ENCODE assay signal across 7 cellular contexts in genomic region chr6:34640074-34640849, GRCh38. TPM values are rescaled to one million over a fixed set of nuclear protein-coding genes. Genes with fewer than 3 reads are reported as not detected.
A peak's percentile ranks its signal among the peaks of the same experiment; 100 is the strongest.
DNase-seq lines count a peak whose midpoint lies in the region; ATAC-seq, FAIRE-seq and TF ChIP-seq lines count a peak whose summit lies in the region.
"Not testable (repeated sequence)": the region's sequence is repeated elsewhere in the genome, so short reads cannot be mapped to it uniquely, and the experiment has no call there.

No MANE protein-coding gene starts in this region.

- not testable (repeated sequence) for BruUV-seq in HepG2 (replicated peaks; lab: Mats Ljungman, UMichigan)

- not testable (repeated sequence) for H3K9me3 ChIP-seq in OCI-LY1 (ENCODE audit: low read length); duodenal mucosa (ENCODE audit: control insufficient read depth in 1 of 2, low read length in 2 of 2); HepG2 (ENCODE audit: low read length); psoas muscle

- H3K4me1 ChIP-seq in OCI-LY1 (ENCODE audit: insufficient read depth, low read length, severe bottlenecking) (peaks cover 24% of the 10 kb centered on the region), duodenal mucosa (ENCODE audit: control insufficient read depth in 1 of 2, insufficient read depth in 2 of 2, low read length in 2 of 2) (peaks cover 13 to 19% of the 10 kb centered on the region in 2 donors), HepG2 (ENCODE audit: insufficient read depth, low read length) (peaks cover 15% of the 10 kb centered on the region), psoas muscle (peaks cover 17% of the 10 kb centered on the region)

- peaks cover 60% of the 10 kb centered on the region for H3K4me1 Mint-ChIP-seq in stimulated activated memory B cell treated with anti-CD40 and anti-IgM and Interleukin-4, amounts not matched to agents 10 μg/mL and 1 μg/mL and 100 μg/mL, for 72 hours

- TF ChIP-seq POLR2A in HepG2 (IDR thresholded peaks at IDR 0.05; ENCODE audit: insufficient read depth in 1 of 2, low read depth in 2 of 2, low read length in 2 of 2) = not testable (repeated sequence)

- H3K79me2 ChIP-seq in OCI-LY1 (ENCODE audit: insufficient read depth, low read length); HepG2 (ENCODE audit: insufficient read depth, low read length): not testable (repeated sequence)

- not testable (repeated sequence) for H3K9me2 ChIP-seq in OCI-LY1 (ENCODE audit: low read depth, low read length)

- H3K9ac ChIP-seq in OCI-LY1 (ENCODE audit: low read length); HepG2 (ENCODE audit: insufficient read depth, low read depth, low read length): not testable (repeated sequence)
- peak overlapping the region in 1 of 2 donors; percentile 34 for H3K9ac ChIP-seq in duodenal mucosa (ENCODE audit: low read depth in 1 of 2, low read length in 2 of 2)

- not testable (repeated sequence) for ATAC-seq in HepG2; stimulated activated memory B cell treated with anti-CD40 and anti-IgM and Interleukin-4, amounts not matched to agents 10 μg/mL and 1 μg/mL and 100 μg/mL, for 72 hours
- peak in 1 of 4 donors; percentile 15 for ATAC-seq in psoas muscle

- POLR2A ChIA-PET in GM10248 (lab: Yijun Ruan, JAX) = interaction anchor here (1.1 to 2.1 kb wide), 3 partner anchors 10 to 32 kb away, joined by 3 to 14 read pairs (median 3); no protein-coding TSS in a partner anchor
- POLR2A ChIA-PET in HepG2 (lab: Yijun Ruan, JAX) = not testable (repeated sequence)

- not testable (repeated sequence) for H3K4me3 ChIP-seq in OCI-LY1 (ENCODE audit: low read depth, low read length, poor library complexity, severe bottlenecking); HepG2 (replicated peaks in 1 of 3; ENCODE audit: insufficient read depth in 1 of 3, low read depth in 2 of 3, low read length in 3 of 3); psoas muscle
- H3K4me3 ChIP-seq in duodenal mucosa (ENCODE audit: low read depth in 1 of 2, low read length in 2 of 2) = peak overlapping the region; percentile 4 to 49

- not testable (repeated sequence) for H3K9me3 Mint-ChIP-seq in stimulated activated memory B cell treated with anti-CD40 and anti-IgM and Interleukin-4, amounts not matched to agents 10 μg/mL and 1 μg/mL and 100 μg/mL, for 72 hours

- not testable (repeated sequence) for TF ChIP-seq CTCF in GM10248 (IDR thresholded peaks at IDR 0.05; ENCODE audit: control extremely low read depth, extremely low read depth, low read depth, missing control alignments); OCI-LY1 (IDR thresholded peaks at IDR 0.05; ENCODE audit: low read length); HepG2 (CRISPR knock-in tag; IDR thresholded peaks at IDR 0.05); psoas muscle (IDR thresholded peaks at IDR 0.05)

- H3K27ac ChIP-seq in OCI-LY1 (ENCODE audit: low read depth, low read length, poor library complexity, severe bottlenecking) (peak overlapping the region; percentile 82), psoas muscle (peak overlapping the region; percentile 80)
- not testable (repeated sequence) for H3K27ac ChIP-seq in duodenal mucosa (ENCODE audit: low read depth, low read length); HepG2 (ENCODE audit: extremely low read length, insufficient read depth, low read length)

- TF ChIP-seq RAD21 in HepG2 (CRISPR knock-in tag; IDR thresholded peaks at IDR 0.05) = not testable (repeated sequence)

- in situ Hi-C loops in HepG2 (cut with HindIII; ENCODE audit: extremely low pct_ligation_motif_present, low pct_unique_long_range_greater_than_20kb) = not testable (repeated sequence)

- H3K27me3 Mint-ChIP-seq in stimulated activated memory B cell treated with anti-CD40 and anti-IgM and Interleukin-4, amounts not matched to agents 10 μg/mL and 1 μg/mL and 100 μg/mL, for 72 hours = not testable (repeated sequence)

- WGBS in HepG2 (ENCODE audit: low lambda C conversion rate) = 96% methylated on average over 16 of the region's 16 CpGs
- WGBS in psoas muscle, 3 donors = 93 to 95% (median 95%) methylated on average over 16 of the region's 16 CpGs

- H3K27ac Mint-ChIP-seq in stimulated activated memory B cell treated with anti-CD40 and anti-IgM and Interleukin-4, amounts not matched to agents 10 μg/mL and 1 μg/mL and 100 μg/mL, for 72 hours = peak overlapping the region; percentile 87

- H3F3A ChIP-seq in OCI-LY1 (ENCODE audit: insufficient read depth, low read length) = not testable (repeated sequence)

- FAIRE-seq in GM19239 (lab: Jason Lieb, UNC) = peak; percentile 48
- not testable (repeated sequence) for FAIRE-seq in HepG2 (lab: Jason Lieb, UNC)

- H3K36me3 ChIP-seq in OCI-LY1 (ENCODE audit: insufficient read depth, low read length) (peaks cover 52% of the 10 kb centered on the region), HepG2 (replicated peaks in 1 of 2; ENCODE audit: control insufficient read depth in 1 of 2, insufficient read depth in 2 of 2, low read length in 2 of 2) (peaks cover 10 to 47% of the 10 kb centered on the region in 2 experiments), psoas muscle (ENCODE audit: insufficient read depth in 1 of 2, low read depth in 1 of 2) (peaks cover 0 to 16% of the 10 kb centered on the region in 2 donors)
- H3K36me3 ChIP-seq in duodenal mucosa (ENCODE audit: control insufficient read depth in 1 of 2, insufficient read depth in 2 of 2, low read length in 2 of 2) = not testable (repeated sequence)

- not testable (repeated sequence) for H3K27me3 ChIP-seq in OCI-LY1 (ENCODE audit: insufficient read depth, low read length); duodenal mucosa (ENCODE audit: control insufficient read depth in 1 of 2, insufficient read depth in 2 of 2, low read length in 2 of 2); HepG2 (ENCODE audit: control insufficient read depth in 1 of 2, insufficient read depth in 2 of 2, low read length in 2 of 2); psoas muscle (ENCODE audit: insufficient read depth in 3 of 3, low read length in 2 of 3)

- CTCF ChIA-PET in GM10248 (lab: Yijun Ruan, JAX) = interaction anchor here (1.0 to 5.0 kb wide), 5 partner anchors 11 to 181 kb away, joined by 3 to 27 read pairs (median 12); no protein-coding TSS in a partner anchor
- CTCF ChIA-PET in HepG2 (lab: Yijun Ruan, JAX; ENCODE audit: low intra/inter-chr PET ratio, low total read pairs) = not testable (repeated sequence)

- not testable (repeated sequence) for H2AFZ ChIP-seq in OCI-LY1 (ENCODE audit: low read length); HepG2 (ENCODE audit: low read length)

- not testable (repeated sequence) for TF ChIP-seq EP300 in HepG2 (IDR thresholded peaks at IDR 0.05; ENCODE audit: low read depth in 2 of 2, low read length in 2 of 2); HepG2 (CRISPR knock-in tag; IDR thresholded peaks at IDR 0.05; ENCODE audit: borderline replicate concordance)

- peaks cover 39% of the 10 kb centered on the region for H3K36me3 Mint-ChIP-seq in stimulated activated memory B cell treated with anti-CD40 and anti-IgM and Interleukin-4, amounts not matched to agents 10 μg/mL and 1 μg/mL and 100 μg/mL, for 72 hours

- not testable (repeated sequence) for H4K20me1 ChIP-seq in OCI-LY1 (ENCODE audit: insufficient read depth, low read length); HepG2 (ENCODE audit: insufficient read depth, low read length)

- intact Hi-C loops in HepG2 (cut with micrococcal nuclease; ENCODE audit: unreplicated experiment) = not testable (repeated sequence)
- intact Hi-C loops in psoas muscle (cut with DNase I) = loop anchor here in 1 of 2 donors (10.0 kb wide), 1 partner anchor 55 kb away; the partner anchor contains the start of gene ILRUN

- H3K4me3 Mint-ChIP-seq in stimulated activated memory B cell treated with anti-CD40 and anti-IgM and Interleukin-4, amounts not matched to agents 10 μg/mL and 1 μg/mL and 100 μg/mL, for 72 hours = peak overlapping the region; percentile 23

- peak overlapping the region; percentile 8; the same call in 1 of the 2 replicates for H3K4me2 ChIP-seq in OCI-LY1 (ENCODE audit: low read length)
- H3K4me2 ChIP-seq in HepG2 (ENCODE audit: low read depth, low read length) = not testable (repeated sequence)

- peak; percentile 30 for DNase-seq in GM10248 (ENCODE audit: extremely low spot score)
- not testable (repeated sequence) for DNase-seq in GM19239 (ENCODE audit: insufficient read length, low spot score); HepG2 (ENCODE audit: low spot score); psoas muscle

TF ChIP-seq in HepG2, 621 proteins besides CTCF, POLR2A, EP300 and RAD21 (continues in another document):
- TF ChIP-seq ZNF460 (CRISPR knock-in tag; IDR thresholded peaks at IDR 0.05; ENCODE audit: borderline replicate concordance) = peak; percentile 81; the same call in 1 of the 2 replicates

RNA-seq across cellular contexts. Expression of gene ILRUN, which starts 56.3 kb away (rescaled TPM):
- total RNA-seq in HepG2 (2016; rRNA removed; fragmentation: Illumina TruSeq; extraction: Trizol) (66.6 and 90.8 TPM in 2 replicates), psoas muscle (100 to 1,000 TPM; 129 to 191 (median 176) TPM)
- total RNA-seq in HepG2 (2016; cell fraction: cytosol; rRNA removed; fragmentation: Illumina TruSeq; extraction: Trizol; ENCODE audit: low read depth) = 20.3 and 22.0 TPM in 2 replicates
- 66.5 and 79.2 TPM in 2 replicates for total RNA-seq in HepG2 (2016; cell fraction: insoluble cytoplasmic fraction; rRNA removed; fragmentation: Illumina TruSeq; extraction: Trizol)
- total RNA-seq in HepG2 (2016; cell fraction: membrane; rRNA removed; fragmentation: Illumina TruSeq; extraction: Trizol) = 93.9 and 107 TPM in 2 replicates
- total RNA-seq in HepG2 (2016; cell fraction: nucleus; rRNA removed; fragmentation: Illumina TruSeq; extraction: Trizol) = 37.4 and 39.5 TPM in 2 replicates
- polyA plus RNA-seq in HepG2 (2011; rRNA removed) (45.5 and 50.6 TPM in 2 replicates), psoas muscle (100 to 1,000 TPM in 2 of 3 donors, 10 to 100 TPM in 1; 89.4 to 312 (median 131) TPM)
- polyA plus RNA-seq in HepG2 (2011; cell fraction: cytosol; rRNA removed) = 39.2 and 46.8 TPM in 2 replicates
- polyA plus RNA-seq in HepG2 (2011; cell fraction: nucleus; rRNA removed) = 18.1 and 22.0 TPM in 2 replicates
- polyA plus RNA-seq in HepG2 (2012) = 76.7 and 76.9 TPM in 2 replicates
- 23.8 and 24.6 TPM in 2 replicates for polyA plus RNA-seq in HepG2 (2016; cell fraction: cytosol; fragmentation: Illumina TruSeq; extraction: Trizol; ENCODE audit: low read depth)
- polyA plus RNA-seq in HepG2 (2016; cell fraction: insoluble cytoplasmic fraction; fragmentation: Illumina TruSeq; extraction: Trizol; ENCODE audit: low read depth) = 79.1 and 86.9 TPM in 2 replicates
- 82.0 and 93.2 TPM in 2 replicates for polyA plus RNA-seq in HepG2 (2016; cell fraction: membrane; fragmentation: Illumina TruSeq; extraction: Trizol; ENCODE audit: low read depth)
- polyA plus RNA-seq in HepG2 (2016; cell fraction: nucleus; fragmentation: Illumina TruSeq; extraction: Trizol; ENCODE audit: insufficient read depth, low read depth) = 42.3 and 46.6 TPM in 2 replicates
- 122 and 124 TPM in 2 replicates for polyA minus RNA-seq in HepG2 (2011; rRNA and poly(A)+ RNA removed; ENCODE audit: low replicate concordance)
- polyA minus RNA-seq in HepG2 (2011; cell fraction: cytosol; rRNA and poly(A)+ RNA removed) = 45.1 and 48.4 TPM in 2 replicates
- polyA minus RNA-seq in HepG2 (2011; cell fraction: nucleus; rRNA and poly(A)+ RNA removed) = 27.2 and 30.5 TPM in 2 replicates
